Comparison of ENCODE assay signal across 15 cellular contexts in the genomic region with DNA sequence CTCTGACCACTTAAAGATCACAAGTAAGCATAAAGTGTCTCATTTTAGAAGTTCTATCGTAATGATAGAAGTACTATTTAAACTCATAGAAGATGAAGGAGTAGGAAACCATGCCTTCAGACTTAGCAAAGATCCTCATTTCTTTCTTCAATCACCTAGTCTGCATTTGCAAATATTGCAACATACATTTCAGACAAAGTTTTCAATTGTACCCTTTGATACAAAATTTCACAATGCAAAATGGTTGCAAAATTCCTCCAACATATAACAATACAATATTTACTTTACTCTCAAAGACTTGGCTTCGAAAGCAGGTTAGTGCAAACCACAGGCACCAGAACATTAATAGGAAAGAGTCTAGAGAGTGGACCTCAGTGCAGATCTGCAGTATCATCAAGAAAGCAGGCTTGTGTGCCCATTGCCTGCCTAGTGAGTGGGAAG. TPM values are rescaled to one million over a fixed set of nuclear protein-coding genes. Genes with fewer than 3 reads are reported as not detected.
DNase-seq lines count a peak whose midpoint lies in the region; ATAC-seq, FAIRE-seq and TF ChIP-seq lines count a peak whose summit lies in the region.
"Had no signal": no experiment of that assay in that cellular context is flagged by ENCODE, and none has a peak within 500 bp of the region (broad histone marks: within the 10 kb centered on the region; RNA-seq: fewer than 3 reads in every experiment).

No MANE protein-coding gene starts in this region.

- H3K27me3 ChIP-seq in bronchial epithelial cell (ENCODE audit: control insufficient read depth, insufficient read depth, low read length), result no peaks in the 10 kb centered on the region
- H3K27me3 ChIP-seq in right lobe of liver, result no peaks in the 10 kb centered on the region
- H3K27me3 ChIP-seq: body of pancreas, uterus had no signal

- 25% methylated on average over 2 of the region's 2 CpGs for WGBS in right lobe of liver (ENCODE audit: insufficient coverage, low coverage, low lambda C conversion rate, missing lambda C conversion rate)

- DNase-seq in EH (ENCODE audit: low read depth) (peak; percentile 56), NCI-H460 (ENCODE audit: extremely low read depth, low read depth) (peak; percentile 6), bronchial epithelial cell (ENCODE audit: low read depth) (peak; percentile 96), right lobe of liver (no peak), left cardiac atrium (no peak), NCI-H146 treated with DMSO at 0.1 percent for 48 hours (lab: John Stamatoyannopoulos, UW; ENCODE audit: unreplicated experiment) (no peak), coronary artery (ENCODE audit: low spot score) (no peak)
- DNase-seq: activated CD4-positive, alpha-beta T cell treated with anti-CD3 and anti-CD28 coated beads, Interleukin-2, amount 50 U/mL, for 1 hour; body of pancreas; DMS53; KG1; NCI-H2081 treated with DMSO at 0.1 percent for 48 hours; T-helper 2 cell; uterus had no signal

- H3K4me1 ChIP-seq in right lobe of liver, result peaks cover 0 to 14% (median 0%) of the 10 kb centered on the region in 4 donors
- H3K4me1 ChIP-seq: body of pancreas had no signal

- no peak overlapping the region for H3K27ac ChIP-seq in right lobe of liver
- no peak overlapping the region for H3K27ac ChIP-seq in coronary artery
- H3K27ac ChIP-seq: body of pancreas, uterus had no signal

- no peaks in the 10 kb centered on the region for H3K36me3 ChIP-seq in bronchial epithelial cell (ENCODE audit: control insufficient read depth, insufficient read depth, low read length)
- no peaks in the 10 kb centered on the region for H3K36me3 ChIP-seq in right lobe of liver
- H3K36me3 ChIP-seq: uterus had no signal

- H3K4me3 ChIP-seq in bronchial epithelial cell (ENCODE audit: low read depth, low read length) (no peak overlapping the region), right lobe of liver (no peak overlapping the region), coronary artery (no peak overlapping the region)
- H3K4me3 ChIP-seq: body of pancreas, uterus had no signal

- intact Hi-C loops in right lobe of liver (cut with DNase I) (no loop called here), left cardiac atrium (cut with DNase I) (loop anchor here in 1 of 2 donors (10.0 kb wide), 1 partner anchor 97 kb away; no protein-coding TSS in a partner anchor)

- TF ChIP-seq POLR2A in right lobe of liver (IDR thresholded peaks at IDR 0.05), result no peak

- no peak for FAIRE-seq in bronchial epithelial cell (lab: Jason Lieb, UNC)

- no peak for TF ChIP-seq CTCF in bronchial epithelial cell (IDR thresholded peaks at IDR 0.05; ENCODE audit: insufficient read depth, low read length, severe bottlenecking)
- TF ChIP-seq CTCF in right lobe of liver (IDR thresholded peaks at IDR 0.05), result no peak
- TF ChIP-seq CTCF in coronary artery (IDR thresholded peaks at IDR 0.05), result no peak

- no peaks in the 10 kb centered on the region for H3K9me3 ChIP-seq in right lobe of liver
- H3K9me3 ChIP-seq: body of pancreas, uterus had no signal

- ATAC-seq in right lobe of liver (peak; percentile 46 to 97 (median 84)), left cardiac atrium (no peak), GM21515 (IDR thresholded peaks at IDR 0.05; ENCODE audit: unreplicated experiment) (no peak)
- ATAC-seq: body of pancreas had no signal

RNA-seq across cellular contexts. Expression of a gene that starts 16.1 kb away (rescaled TPM):
- not detected in 2 replicates for total RNA-seq in NCI-H460 (2014; rRNA removed; shearing (Covaris generic))
- not detected in 2 replicates for polyA plus RNA-seq in NCI-H460 (2014; cell fraction: nucleus; rRNA removed)
- total RNA-seq in bronchial epithelial cell, result 0.26 and 0.38 TPM in 2 replicates
- total RNA-seq in right lobe of liver, result under 1 TPM in 3 of 6 experiments, not detected in 3; 0.07 to 0.12 (median 0.07) TPM
- not detected for total RNA-seq in left cardiac atrium
- total RNA-seq: body of pancreas had no signal

RNA-seq across cellular contexts. Expression of a gene that starts 40.6 kb away (rescaled TPM):
- 4.5 and 5.6 TPM in 2 replicates for total RNA-seq in NCI-H460 (2014; rRNA removed; shearing (Covaris generic))
- 9.7 and 10.4 TPM in 2 replicates for polyA plus RNA-seq in NCI-H460 (2014; cell fraction: nucleus; rRNA removed)
- total RNA-seq in bronchial epithelial cell, result 39.7 and 64.8 TPM in 2 replicates
- 10 to 100 TPM in 4 of 6 experiments, 1 to 10 TPM in 2; 7.6 to 22.8 (median 10.8) TPM for total RNA-seq in right lobe of liver
- 1 to 10 TPM; 4.1 to 8.2 TPM for total RNA-seq in left cardiac atrium

Comparison
In these comparisons a context has a peak if more than half of its experiments do, and no peak if none do; other contexts are left out.
1. DNase-seq: peak in EH (single experiment), NCI-H460 (single experiment) and bronchial epithelial cell (single experiment); none in right lobe of liver (0 of 3), left cardiac atrium (single experiment), NCI-H146 treated with DMSO at 0.1 percent for 48 hours (single experiment) and coronary artery (single experiment).
2. ATAC-seq: peak in right lobe of liver (4 of 4); none in left cardiac atrium (0 of 2) and GM21515 (single experiment).